ENCODE assay signal across 1 cellular context in the genomic region with DNA sequence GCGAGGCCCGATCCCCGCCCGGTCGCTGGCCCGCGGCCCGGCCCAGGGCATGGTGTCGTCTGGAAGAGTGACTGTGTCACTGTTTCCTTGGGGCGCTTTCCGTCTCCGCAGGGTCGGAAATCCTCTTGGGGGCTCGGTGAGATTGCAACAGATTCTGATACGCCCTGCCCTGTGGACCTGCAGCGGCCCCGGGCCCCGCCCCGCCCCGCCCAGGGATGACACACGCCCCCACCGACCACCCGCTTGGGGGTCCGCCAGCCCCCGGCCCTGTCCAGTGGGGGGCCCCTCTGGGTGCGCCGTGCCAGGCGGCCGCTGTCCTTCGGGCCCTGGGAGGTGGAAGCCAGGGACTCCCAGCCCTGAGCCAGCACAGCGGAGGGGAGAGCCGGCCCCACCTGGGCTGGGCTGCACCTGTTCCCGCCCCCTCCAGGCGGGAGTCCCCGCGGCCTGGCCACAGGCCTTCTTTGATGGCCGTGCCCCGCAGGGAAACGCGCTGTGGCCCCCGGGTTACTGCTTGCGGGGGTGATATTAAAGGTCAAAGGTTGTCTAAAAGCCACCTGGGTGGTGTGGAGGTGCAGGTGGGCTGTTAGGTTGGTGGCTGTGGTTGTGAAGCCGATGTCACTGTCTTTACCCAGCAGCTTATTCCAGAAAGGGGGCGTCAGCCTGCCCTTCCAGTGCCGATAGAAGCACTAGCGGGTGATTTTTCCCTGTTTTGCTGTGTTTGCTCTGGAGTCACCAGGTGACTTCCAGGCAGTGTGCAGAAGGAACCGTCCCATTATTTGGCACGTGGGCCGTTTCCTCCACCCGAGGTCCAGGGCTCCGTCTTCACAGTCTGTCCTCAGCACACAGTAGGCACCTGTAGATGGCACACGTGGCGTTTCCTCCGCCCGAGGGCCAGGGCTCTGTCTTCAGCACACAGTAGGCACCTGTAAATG.
TF ChIP-seq lines count a peak whose summit lies in the region.

No MANE protein-coding gene starts in this region.

TF ChIP-seq in HepG2, 621 proteins besides CTCF, POLR2A, EP300 and RAD21 (continued from another document and continues in another):
- TF ChIP-seq, protein P1, sequence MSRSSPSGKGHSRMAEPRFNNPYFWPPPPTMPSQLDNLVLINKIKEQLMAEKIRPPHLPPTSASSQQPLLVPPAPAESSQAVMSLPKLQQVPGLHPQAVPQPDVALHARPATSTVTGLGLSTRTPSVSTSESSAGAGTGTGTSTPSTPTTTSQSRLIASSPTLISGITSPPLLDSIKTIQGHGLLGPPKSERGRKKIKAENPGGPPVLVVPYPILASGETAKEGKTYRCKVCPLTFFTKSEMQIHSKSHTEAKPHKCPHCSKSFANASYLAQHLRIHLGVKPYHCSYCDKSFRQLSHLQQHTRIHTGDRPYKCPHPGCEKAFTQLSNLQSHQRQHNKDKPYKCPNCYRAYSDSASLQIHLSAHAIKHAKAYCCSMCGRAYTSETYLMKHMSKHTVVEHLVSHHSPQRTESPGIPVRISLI (CRISPR knock-in tag; IDR thresholded peaks at IDR 0.05; ENCODE audit: borderline replicate concordance), result no peak
- TF ChIP-seq ZNF772 (CRISPR knock-in tag; IDR thresholded peaks at IDR 0.05), result no peak
- TF ChIP-seq MBNL3 (CRISPR knock-in tag; conservative IDR thresholded peaks at IDR 0.05), result no peak
- TF ChIP-seq TBX2 (CRISPR knock-in tag; IDR thresholded peaks at IDR 0.05; ENCODE audit: borderline replicate concordance), result peak; percentile 16; the same call in 1 of the 2 replicates
- no peak for TF ChIP-seq KDM6A (CRISPR knock-in tag; IDR thresholded peaks at IDR 0.05; ENCODE audit: low read depth)
- TF ChIP-seq, protein P2, sequence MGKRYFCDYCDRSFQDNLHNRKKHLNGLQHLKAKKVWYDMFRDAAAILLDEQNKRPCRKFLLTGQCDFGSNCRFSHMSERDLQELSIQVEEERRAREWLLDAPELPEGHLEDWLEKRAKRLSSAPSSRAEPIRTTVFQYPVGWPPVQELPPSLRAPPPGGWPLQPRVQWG (CRISPR knock-in tag; IDR thresholded peaks at IDR 0.05; ENCODE audit: borderline replicate concordance, low read depth), result no peak
- TF ChIP-seq, protein P3, sequence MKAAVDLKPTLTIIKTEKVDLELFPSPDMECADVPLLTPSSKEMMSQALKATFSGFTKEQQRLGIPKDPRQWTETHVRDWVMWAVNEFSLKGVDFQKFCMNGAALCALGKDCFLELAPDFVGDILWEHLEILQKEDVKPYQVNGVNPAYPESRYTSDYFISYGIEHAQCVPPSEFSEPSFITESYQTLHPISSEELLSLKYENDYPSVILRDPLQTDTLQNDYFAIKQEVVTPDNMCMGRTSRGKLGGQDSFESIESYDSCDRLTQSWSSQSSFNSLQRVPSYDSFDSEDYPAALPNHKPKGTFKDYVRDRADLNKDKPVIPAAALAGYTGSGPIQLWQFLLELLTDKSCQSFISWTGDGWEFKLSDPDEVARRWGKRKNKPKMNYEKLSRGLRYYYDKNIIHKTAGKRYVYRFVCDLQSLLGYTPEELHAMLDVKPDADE (CRISPR knock-in tag; IDR thresholded peaks at IDR 0.05), result peak; percentile 40; the same call in 1 of the 2 replicates
- no peak for TF ChIP-seq GPN1 (CRISPR knock-in tag; IDR thresholded peaks at IDR 0.05; ENCODE audit: borderline replicate concordance)
- no peak for TF ChIP-seq TCF7L2 (IDR thresholded peaks at IDR 0.05; ENCODE audit: low read depth, low read length)
- no peak for TF ChIP-seq RCOR2 (CRISPR knock-in tag; IDR thresholded peaks at IDR 0.05)
- TF ChIP-seq SNAPC2 (CRISPR knock-in tag; IDR thresholded peaks at IDR 0.05), result no peak
- TF ChIP-seq, protein P4, sequence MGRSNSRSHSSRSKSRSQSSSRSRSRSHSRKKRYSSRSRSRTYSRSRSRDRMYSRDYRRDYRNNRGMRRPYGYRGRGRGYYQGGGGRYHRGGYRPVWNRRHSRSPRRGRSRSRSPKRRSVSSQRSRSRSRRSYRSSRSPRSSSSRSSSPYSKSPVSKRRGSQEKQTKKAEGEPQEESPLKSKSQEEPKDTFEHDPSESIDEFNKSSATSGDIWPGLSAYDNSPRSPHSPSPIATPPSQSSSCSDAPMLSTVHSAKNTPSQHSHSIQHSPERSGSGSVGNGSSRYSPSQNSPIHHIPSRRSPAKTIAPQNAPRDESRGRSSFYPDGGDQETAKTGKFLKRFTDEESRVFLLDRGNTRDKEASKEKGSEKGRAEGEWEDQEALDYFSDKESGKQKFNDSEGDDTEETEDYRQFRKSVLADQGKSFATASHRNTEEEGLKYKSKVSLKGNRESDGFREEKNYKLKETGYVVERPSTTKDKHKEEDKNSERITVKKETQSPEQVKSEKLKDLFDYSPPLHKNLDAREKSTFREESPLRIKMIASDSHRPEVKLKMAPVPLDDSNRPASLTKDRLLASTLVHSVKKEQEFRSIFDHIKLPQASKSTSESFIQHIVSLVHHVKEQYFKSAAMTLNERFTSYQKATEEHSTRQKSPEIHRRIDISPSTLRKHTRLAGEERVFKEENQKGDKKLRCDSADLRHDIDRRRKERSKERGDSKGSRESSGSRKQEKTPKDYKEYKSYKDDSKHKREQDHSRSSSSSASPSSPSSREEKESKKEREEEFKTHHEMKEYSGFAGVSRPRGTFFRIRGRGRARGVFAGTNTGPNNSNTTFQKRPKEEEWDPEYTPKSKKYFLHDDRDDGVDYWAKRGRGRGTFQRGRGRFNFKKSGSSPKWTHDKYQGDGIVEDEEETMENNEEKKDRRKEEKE (IDR thresholded peaks at IDR 0.05), result no peak
- TF ChIP-seq ZNF703 (CRISPR knock-in tag; IDR thresholded peaks at IDR 0.05; ENCODE audit: borderline replicate concordance), result no peak
- TF ChIP-seq, protein P5, sequence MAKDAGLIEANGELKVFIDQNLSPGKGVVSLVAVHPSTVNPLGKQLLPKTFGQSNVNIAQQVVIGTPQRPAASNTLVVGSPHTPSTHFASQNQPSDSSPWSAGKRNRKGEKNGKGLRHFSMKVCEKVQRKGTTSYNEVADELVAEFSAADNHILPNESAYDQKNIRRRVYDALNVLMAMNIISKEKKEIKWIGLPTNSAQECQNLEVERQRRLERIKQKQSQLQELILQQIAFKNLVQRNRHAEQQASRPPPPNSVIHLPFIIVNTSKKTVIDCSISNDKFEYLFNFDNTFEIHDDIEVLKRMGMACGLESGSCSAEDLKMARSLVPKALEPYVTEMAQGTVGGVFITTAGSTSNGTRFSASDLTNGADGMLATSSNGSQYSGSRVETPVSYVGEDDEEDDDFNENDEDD (CRISPR knock-in tag; IDR thresholded peaks at IDR 0.05; ENCODE audit: borderline replicate concordance), result no peak
- no peak for TF ChIP-seq MED1 (CRISPR knock-in tag; IDR thresholded peaks at IDR 0.05)
- no peak for TF ChIP-seq NCOR1 (IDR thresholded peaks at IDR 0.05; ENCODE audit: borderline replicate concordance, low read length)
- no peak for TF ChIP-seq ZNF101 (CRISPR knock-in tag; IDR thresholded peaks at IDR 0.05; ENCODE audit: borderline replicate concordance, low read depth)
- TF ChIP-seq EZH2 (conservative IDR thresholded peaks at IDR 0.05; ENCODE audit: low read depth, low read length), result no peak
- TF ChIP-seq, protein P6, sequence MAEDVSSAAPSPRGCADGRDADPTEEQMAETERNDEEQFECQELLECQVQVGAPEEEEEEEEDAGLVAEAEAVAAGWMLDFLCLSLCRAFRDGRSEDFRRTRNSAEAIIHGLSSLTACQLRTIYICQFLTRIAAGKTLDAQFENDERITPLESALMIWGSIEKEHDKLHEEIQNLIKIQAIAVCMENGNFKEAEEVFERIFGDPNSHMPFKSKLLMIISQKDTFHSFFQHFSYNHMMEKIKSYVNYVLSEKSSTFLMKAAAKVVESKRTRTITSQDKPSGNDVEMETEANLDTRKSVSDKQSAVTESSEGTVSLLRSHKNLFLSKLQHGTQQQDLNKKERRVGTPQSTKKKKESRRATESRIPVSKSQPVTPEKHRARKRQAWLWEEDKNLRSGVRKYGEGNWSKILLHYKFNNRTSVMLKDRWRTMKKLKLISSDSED (CRISPR knock-in tag; IDR thresholded peaks at IDR 0.05), result no peak
- TF ChIP-seq, protein P7, sequence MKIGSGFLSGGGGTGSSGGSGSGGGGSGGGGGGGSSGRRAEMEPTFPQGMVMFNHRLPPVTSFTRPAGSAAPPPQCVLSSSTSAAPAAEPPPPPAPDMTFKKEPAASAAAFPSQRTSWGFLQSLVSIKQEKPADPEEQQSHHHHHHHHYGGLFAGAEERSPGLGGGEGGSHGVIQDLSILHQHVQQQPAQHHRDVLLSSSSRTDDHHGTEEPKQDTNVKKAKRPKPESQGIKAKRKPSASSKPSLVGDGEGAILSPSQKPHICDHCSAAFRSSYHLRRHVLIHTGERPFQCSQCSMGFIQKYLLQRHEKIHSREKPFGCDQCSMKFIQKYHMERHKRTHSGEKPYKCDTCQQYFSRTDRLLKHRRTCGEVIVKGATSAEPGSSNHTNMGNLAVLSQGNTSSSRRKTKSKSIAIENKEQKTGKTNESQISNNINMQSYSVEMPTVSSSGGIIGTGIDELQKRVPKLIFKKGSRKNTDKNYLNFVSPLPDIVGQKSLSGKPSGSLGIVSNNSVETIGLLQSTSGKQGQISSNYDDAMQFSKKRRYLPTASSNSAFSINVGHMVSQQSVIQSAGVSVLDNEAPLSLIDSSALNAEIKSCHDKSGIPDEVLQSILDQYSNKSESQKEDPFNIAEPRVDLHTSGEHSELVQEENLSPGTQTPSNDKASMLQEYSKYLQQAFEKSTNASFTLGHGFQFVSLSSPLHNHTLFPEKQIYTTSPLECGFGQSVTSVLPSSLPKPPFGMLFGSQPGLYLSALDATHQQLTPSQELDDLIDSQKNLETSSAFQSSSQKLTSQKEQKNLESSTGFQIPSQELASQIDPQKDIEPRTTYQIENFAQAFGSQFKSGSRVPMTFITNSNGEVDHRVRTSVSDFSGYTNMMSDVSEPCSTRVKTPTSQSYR (CRISPR knock-in tag; IDR thresholded peaks at IDR 0.05; ENCODE audit: borderline replicate concordance), result no peak
- TF ChIP-seq, protein P8, sequence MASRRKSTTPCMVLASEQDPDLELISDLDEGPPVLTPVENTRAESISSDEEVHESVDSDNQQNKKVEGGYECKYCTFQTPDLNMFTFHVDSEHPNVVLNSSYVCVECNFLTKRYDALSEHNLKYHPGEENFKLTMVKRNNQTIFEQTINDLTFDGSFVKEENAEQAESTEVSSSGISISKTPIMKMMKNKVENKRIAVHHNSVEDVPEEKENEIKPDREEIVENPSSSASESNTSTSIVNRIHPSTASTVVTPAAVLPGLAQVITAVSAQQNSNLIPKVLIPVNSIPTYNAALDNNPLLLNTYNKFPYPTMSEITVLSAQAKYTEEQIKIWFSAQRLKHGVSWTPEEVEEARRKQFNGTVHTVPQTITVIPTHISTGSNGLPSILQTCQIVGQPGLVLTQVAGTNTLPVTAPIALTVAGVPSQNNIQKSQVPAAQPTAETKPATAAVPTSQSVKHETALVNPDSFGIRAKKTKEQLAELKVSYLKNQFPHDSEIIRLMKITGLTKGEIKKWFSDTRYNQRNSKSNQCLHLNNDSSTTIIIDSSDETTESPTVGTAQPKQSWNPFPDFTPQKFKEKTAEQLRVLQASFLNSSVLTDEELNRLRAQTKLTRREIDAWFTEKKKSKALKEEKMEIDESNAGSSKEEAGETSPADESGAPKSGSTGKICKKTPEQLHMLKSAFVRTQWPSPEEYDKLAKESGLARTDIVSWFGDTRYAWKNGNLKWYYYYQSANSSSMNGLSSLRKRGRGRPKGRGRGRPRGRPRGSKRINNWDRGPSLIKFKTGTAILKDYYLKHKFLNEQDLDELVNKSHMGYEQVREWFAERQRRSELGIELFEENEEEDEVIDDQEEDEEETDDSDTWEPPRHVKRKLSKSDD (CRISPR knock-in tag; IDR thresholded peaks at IDR 0.05; ENCODE audit: low read depth), result no peak
- TF ChIP-seq, protein P9, sequence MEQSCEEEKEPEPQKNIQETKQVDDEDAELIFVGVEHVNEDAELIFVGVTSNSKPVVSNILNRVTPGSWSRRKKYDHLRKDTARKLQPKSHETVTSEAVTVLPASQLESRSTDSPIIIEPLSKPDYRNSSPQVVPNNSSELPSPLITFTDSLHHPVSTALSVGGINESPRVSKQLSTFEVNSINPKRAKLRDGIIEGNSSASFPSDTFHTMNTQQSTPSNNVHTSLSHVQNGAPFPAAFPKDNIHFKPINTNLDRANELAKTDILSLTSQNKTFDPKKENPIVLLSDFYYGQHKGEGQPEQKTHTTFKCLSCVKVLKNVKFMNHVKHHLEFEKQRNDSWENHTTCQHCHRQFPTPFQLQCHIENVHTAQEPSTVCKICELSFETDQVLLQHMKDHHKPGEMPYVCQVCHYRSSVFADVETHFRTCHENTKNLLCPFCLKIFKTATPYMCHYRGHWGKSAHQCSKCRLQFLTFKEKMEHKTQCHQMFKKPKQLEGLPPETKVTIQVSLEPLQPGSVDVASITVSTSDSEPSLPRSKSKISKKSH (CRISPR knock-in tag; IDR thresholded peaks at IDR 0.05; ENCODE audit: borderline replicate concordance), result peak; percentile 44; the same call in 1 of the 2 replicates
- TF ChIP-seq, protein P10, sequence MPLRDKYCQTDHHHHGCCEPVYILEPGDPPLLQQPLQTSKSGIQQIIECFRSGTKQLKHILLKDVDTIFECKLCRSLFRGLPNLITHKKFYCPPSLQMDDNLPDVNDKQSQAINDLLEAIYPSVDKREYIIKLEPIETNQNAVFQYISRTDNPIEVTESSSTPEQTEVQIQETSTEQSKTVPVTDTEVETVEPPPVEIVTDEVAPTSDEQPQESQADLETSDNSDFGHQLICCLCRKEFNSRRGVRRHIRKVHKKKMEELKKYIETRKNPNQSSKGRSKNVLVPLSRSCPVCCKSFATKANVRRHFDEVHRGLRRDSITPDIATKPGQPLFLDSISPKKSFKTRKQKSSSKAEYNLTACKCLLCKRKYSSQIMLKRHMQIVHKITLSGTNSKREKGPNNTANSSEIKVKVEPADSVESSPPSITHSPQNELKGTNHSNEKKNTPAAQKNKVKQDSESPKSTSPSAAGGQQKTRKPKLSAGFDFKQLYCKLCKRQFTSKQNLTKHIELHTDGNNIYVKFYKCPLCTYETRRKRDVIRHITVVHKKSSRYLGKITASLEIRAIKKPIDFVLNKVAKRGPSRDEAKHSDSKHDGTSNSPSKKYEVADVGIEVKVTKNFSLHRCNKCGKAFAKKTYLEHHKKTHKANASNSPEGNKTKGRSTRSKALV (CRISPR knock-in tag; IDR thresholded peaks at IDR 0.05), result no peak
- no peak for TF ChIP-seq MEIS1 (CRISPR knock-in tag; IDR thresholded peaks at IDR 0.05; ENCODE audit: borderline replicate concordance)
- no peak for TF ChIP-seq ZBTB1 (CRISPR knock-in tag; IDR thresholded peaks at IDR 0.05; ENCODE audit: borderline replicate concordance)
- TF ChIP-seq, protein P11, sequence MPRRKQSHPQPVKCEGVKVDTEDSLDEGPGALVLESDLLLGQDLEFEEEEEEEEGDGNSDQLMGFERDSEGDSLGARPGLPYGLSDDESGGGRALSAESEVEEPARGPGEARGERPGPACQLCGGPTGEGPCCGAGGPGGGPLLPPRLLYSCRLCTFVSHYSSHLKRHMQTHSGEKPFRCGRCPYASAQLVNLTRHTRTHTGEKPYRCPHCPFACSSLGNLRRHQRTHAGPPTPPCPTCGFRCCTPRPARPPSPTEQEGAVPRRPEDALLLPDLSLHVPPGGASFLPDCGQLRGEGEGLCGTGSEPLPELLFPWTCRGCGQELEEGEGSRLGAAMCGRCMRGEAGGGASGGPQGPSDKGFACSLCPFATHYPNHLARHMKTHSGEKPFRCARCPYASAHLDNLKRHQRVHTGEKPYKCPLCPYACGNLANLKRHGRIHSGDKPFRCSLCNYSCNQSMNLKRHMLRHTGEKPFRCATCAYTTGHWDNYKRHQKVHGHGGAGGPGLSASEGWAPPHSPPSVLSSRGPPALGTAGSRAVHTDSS (CRISPR knock-in tag; conservative IDR thresholded peaks at IDR 0.05), result no peak
- TF ChIP-seq ELF1 (CRISPR knock-in tag; IDR thresholded peaks at IDR 0.05), result no peak
- TF ChIP-seq, protein P12, sequence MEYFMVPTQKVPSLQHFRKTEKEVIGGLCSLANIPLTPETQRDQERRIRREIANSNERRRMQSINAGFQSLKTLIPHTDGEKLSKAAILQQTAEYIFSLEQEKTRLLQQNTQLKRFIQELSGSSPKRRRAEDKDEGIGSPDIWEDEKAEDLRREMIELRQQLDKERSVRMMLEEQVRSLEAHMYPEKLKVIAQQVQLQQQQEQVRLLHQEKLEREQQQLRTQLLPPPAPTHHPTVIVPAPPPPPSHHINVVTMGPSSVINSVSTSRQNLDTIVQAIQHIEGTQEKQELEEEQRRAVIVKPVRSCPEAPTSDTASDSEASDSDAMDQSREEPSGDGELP (IDR thresholded peaks at IDR 0.05; ENCODE audit: borderline replicate concordance, low read depth), result no peak
- no peak for TF ChIP-seq CCAR2 (optimal IDR thresholded peaks at IDR 0.05; ENCODE audit: low read depth, low read length)
- no peak; the same call in 1 of the 2 replicates for TF ChIP-seq RBFOX2 (IDR thresholded peaks at IDR 0.05; ENCODE audit: low read depth, low read length)
- TF ChIP-seq GZF1 (CRISPR knock-in tag; IDR thresholded peaks at IDR 0.05), result no peak
